9 cellular contexts compared by ENCODE assay signal in genomic region chr2:172083725-172084483, GRCh38. TPM values are rescaled to one million over a fixed set of nuclear protein-coding genes. Genes with fewer than 3 reads are reported as not detected.
DNase-seq lines count a peak whose midpoint lies in the region; ATAC-seq and TF ChIP-seq lines count a peak whose summit lies in the region.
"Had no signal": no experiment of that assay in that cellular context is flagged by ENCODE, and none has a peak within 500 bp of the region (broad histone marks: within the 10 kb centered on the region; RNA-seq: fewer than 3 reads in every experiment).

No MANE protein-coding gene starts in this region.

- H3K27me3 Mint-ChIP-seq in stimulated activated naive CD8-positive, alpha-beta T cell treated with anti-CD3 and anti-CD28 coated beads, Interleukin-15, Interleukin-2, amounts not matched to agents 100 ng/mL and 50 ng/mL, for 24 hours: peaks cover 91% of the 10 kb centered on the region

- no peak for TF ChIP-seq CTCF in fibroblast of the aortic adventitia (IDR thresholded peaks at IDR 0.05; ENCODE audit: insufficient read depth, low read length)

- no peak for DNase-seq in stimulated activated naive CD8-positive, alpha-beta T cell treated with anti-CD3 and anti-CD28 coated beads, Interleukin-15, Interleukin-2, amounts not matched to agents 100 U/mL and 50 U/mL, for 24 hours
- DNase-seq in RPMI7951 (ENCODE audit: low read depth) (peak; percentile 71), fibroblast of the aortic adventitia (ENCODE audit: low read depth) (no peak), SK-N-DZ (ENCODE audit: low spot score) (no peak), AML-193 (lab: John Stamatoyannopoulos, UW) (no peak)

- H3K36me3 Mint-ChIP-seq in stimulated activated naive CD8-positive, alpha-beta T cell treated with anti-CD3 and anti-CD28 coated beads, Interleukin-15, Interleukin-2, amounts not matched to agents 100 ng/mL and 50 ng/mL, for 24 hours (ENCODE audit: low read depth): peaks cover 15% of the 10 kb centered on the region

- H3K9me3 Mint-ChIP-seq in stimulated activated naive CD8-positive, alpha-beta T cell treated with anti-CD3 and anti-CD28 coated beads, Interleukin-15, Interleukin-2, amounts not matched to agents 100 ng/mL and 50 ng/mL, for 24 hours: peaks cover 3% of the 10 kb centered on the region

- peak overlapping the region; percentile 68 for H3K4me3 ChIP-seq in fibroblast of the aortic adventitia (ENCODE audit: low read depth, low read length)

- peak overlapping the region; percentile 73 for H3K27ac Mint-ChIP-seq in stimulated activated naive CD8-positive, alpha-beta T cell treated with anti-CD3 and anti-CD28 coated beads, Interleukin-15, Interleukin-2, amounts not matched to agents 100 ng/mL and 50 ng/mL, for 24 hours

- peaks cover 56% of the 10 kb centered on the region for H3K4me1 Mint-ChIP-seq in stimulated activated naive CD8-positive, alpha-beta T cell treated with anti-CD3 and anti-CD28 coated beads, Interleukin-15, Interleukin-2, amounts not matched to agents 100 ng/mL and 50 ng/mL, for 24 hours (ENCODE audit: low read depth)

- H3K4me3 Mint-ChIP-seq in stimulated activated naive CD8-positive, alpha-beta T cell treated with anti-CD3 and anti-CD28 coated beads, Interleukin-15, Interleukin-2, amounts not matched to agents 100 ng/mL and 50 ng/mL, for 24 hours: peak overlapping the region; percentile 82

- no peak for ATAC-seq in stimulated activated naive CD8-positive, alpha-beta T cell treated with anti-CD3 and anti-CD28 coated beads, Interleukin-15, Interleukin-2, amounts not matched to agents 100 U/mL and 50 U/mL, for 24 hours
- no peak for ATAC-seq in GM18873 (IDR thresholded peaks at IDR 0.05; ENCODE audit: low FRiP score, unreplicated experiment)
- ATAC-seq in HG03039 (IDR thresholded peaks at IDR 0.05; ENCODE audit: unreplicated experiment): no peak

RNA-seq across cellular contexts. Expression of gene DLX1, which starts 1.4 kb away (rescaled TPM):
- 7.8 and 8.8 TPM in 2 replicates for total RNA-seq in RPMI7951 (2014; rRNA removed; shearing (Covaris generic))
- total RNA-seq in fibroblast of the aortic adventitia (ENCODE audit: low replicate concordance): 0.41 and 0.99 TPM in 2 replicates
- polyA plus RNA-seq in SK-N-DZ (2014; cell fraction: cytosol; rRNA removed): 0.41 and 1.5 TPM in 2 replicates
- 0.69 and 0.91 TPM in 2 replicates for polyA plus RNA-seq in SK-N-DZ (2014; cell fraction: nucleus; rRNA removed)

RNA-seq across cellular contexts. Expression of gene DLX2, which starts 18.8 kb away (rescaled TPM):
- 0.72 and 1.3 TPM in 2 replicates for total RNA-seq in RPMI7951 (2014; rRNA removed; shearing (Covaris generic))
- total RNA-seq in fibroblast of the aortic adventitia (ENCODE audit: low replicate concordance): 0.72 TPM in 1 of 2 replicates, not detected in the other
- polyA plus RNA-seq in SK-N-DZ (2014; cell fraction: cytosol; rRNA removed): 0.36 TPM in 1 of 2 replicates, not detected in the other
- polyA plus RNA-seq in SK-N-DZ (2014; cell fraction: nucleus; rRNA removed): 0.65 TPM in 1 of 2 replicates, not detected in the other
- total RNA-seq: dermis microvascular lymphatic vessel endothelial cell had no signal
